3 cellular contexts compared by ENCODE assay signal in genomic region chr6:69921066-69921465, GRCh38. TPM values are rescaled to one million over a fixed set of nuclear protein-coding genes. Genes with fewer than 3 reads are reported as not detected.
"Had no signal": no experiment of that assay in that cellular context is flagged by ENCODE, and none has a peak within 500 bp of the region (broad histone marks: within the 10 kb centered on the region; RNA-seq: fewer than 3 reads in every experiment).

No MANE protein-coding gene starts in this region.

RNA-seq across cellular contexts. Expression of gene COL19A1, which starts 54.7 kb away (rescaled TPM):
- total RNA-seq: pulmonary artery endothelial cell, subcutaneous adipose tissue, thyroid gland had no signal
